8 cellular contexts compared by ENCODE assay signal in the genomic region with DNA sequence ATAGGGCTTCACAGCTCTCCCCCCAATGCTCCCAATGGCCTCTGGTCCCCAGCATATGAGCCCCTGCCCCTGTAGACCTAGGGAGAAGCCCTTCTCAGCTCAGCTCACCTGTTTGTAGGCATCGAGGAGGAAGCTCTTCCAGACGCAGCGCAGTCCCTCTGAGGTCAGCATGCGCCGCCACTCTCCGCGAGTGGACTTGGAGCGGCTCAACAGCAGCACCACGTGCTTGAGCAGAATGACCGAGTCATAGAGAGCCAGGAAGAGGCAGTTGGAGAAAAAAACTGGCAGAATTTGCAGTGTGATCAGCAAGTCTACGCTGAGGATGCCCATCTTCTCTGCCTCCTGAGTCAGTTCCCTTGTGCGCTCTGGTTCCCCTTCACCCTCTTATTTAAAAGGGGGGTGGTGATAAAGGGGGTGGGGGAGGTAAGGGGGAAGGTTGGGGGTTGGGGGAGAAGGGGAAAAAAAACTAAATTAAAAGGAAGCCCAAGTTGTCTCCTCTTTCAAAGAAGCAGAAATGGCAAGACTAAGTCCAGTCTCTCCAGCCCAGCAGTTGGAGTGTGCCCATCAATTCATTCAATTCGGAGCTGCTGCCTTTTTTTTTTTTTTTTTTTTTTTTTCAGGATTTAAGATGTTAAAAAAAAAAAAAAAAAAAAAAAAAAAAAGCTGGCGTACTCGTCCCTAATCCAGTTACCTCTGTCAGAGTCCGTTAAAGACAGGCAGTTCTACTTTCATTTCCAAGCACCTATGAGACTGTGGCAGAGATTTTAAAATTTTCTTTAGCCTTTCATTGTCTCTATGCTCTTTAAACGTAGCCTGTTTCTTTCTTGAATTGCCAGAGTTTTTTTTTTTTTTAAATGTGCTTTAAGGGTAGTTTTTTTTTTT. TPM values are rescaled to one million over a fixed set of nuclear protein-coding genes. Genes with fewer than 3 reads are reported as not detected.
DNase-seq lines count a peak whose midpoint lies in the region; ATAC-seq and TF ChIP-seq lines count a peak whose summit lies in the region.

Gene DIO2 (minus strand): TSS at position 362 of the 882 bp plus-strand sequence. CDS start 32 bp downstream, at position 330.

- peaks cover 19% of the 10 kb centered on the region for H3K4me1 Mint-ChIP-seq in chondrocyte (ENCODE audit: low read depth)
- no peaks in the 10 kb centered on the region for H3K4me1 Mint-ChIP-seq in CD8-positive, alpha-beta T cell (ENCODE audit: low read depth)
- H3K4me1 Mint-ChIP-seq in natural killer cell treated with Interleukin-12 subunit alpha and Interleukin-12 subunit beta and Interleukin-15 and Interleukin-18, amount 100 ng/mL, for 72 hours (ENCODE audit: low read depth in 2 of 2): peaks cover 3 to 5% of the 10 kb centered on the region in 2 donors

- peak within 1 kb of the TSS; percentile 80 for H3K9ac ChIP-seq in mesenchymal stem cell (ENCODE audit: low read length)

- ATAC-seq in upper lobe of right lung: peak; percentile 57
- no peak for ATAC-seq in CD8-positive, alpha-beta T cell
- ATAC-seq in natural killer cell treated with Interleukin-12 subunit alpha and Interleukin-12 subunit beta and Interleukin-15 and Interleukin-18, amount 100 ng/mL, for 72 hours: no peak

- H3K4me1 ChIP-seq in mesenchymal stem cell (ENCODE audit: control insufficient read depth, insufficient read depth, low read depth, low read length) (no peaks in the 10 kb centered on the region), upper lobe of right lung (no peaks in the 10 kb centered on the region)
- no peaks in the 10 kb centered on the region for H3K4me1 ChIP-seq in CD8-positive, alpha-beta T cell (ENCODE audit: insufficient read depth, low read length)

- WGBS in mesenchymal stem cell: 74% methylated on average over 11 of the region's 17 CpGs

- H3K9me3 Mint-ChIP-seq in chondrocyte (ENCODE audit: low read depth): no peaks in the 10 kb centered on the region
- H3K9me3 Mint-ChIP-seq in CD8-positive, alpha-beta T cell: no peaks in the 10 kb centered on the region
- peaks cover 7% of the 10 kb centered on the region for H3K9me3 Mint-ChIP-seq in natural killer cell treated with Interleukin-12 subunit alpha and Interleukin-12 subunit beta and Interleukin-15 and Interleukin-18, amount 100 ng/mL, for 72 hours

- CTCF ChIA-PET in CD8-positive, alpha-beta T cell (lab: Charles Lee): no interaction called here

- H3K23ac ChIP-seq in mesenchymal stem cell (ENCODE audit: low read length in 2 of 2): no peak within 1 kb of the TSS

- H3K27me3 ChIP-seq in mesenchymal stem cell (ENCODE audit: control insufficient read depth in 1 of 2, insufficient read depth in 1 of 2, low read length in 2 of 2): peaks cover 0 to 10% of the 10 kb centered on the region in 2 experiments
- no peaks in the 10 kb centered on the region for H3K27me3 ChIP-seq in upper lobe of right lung
- H3K27me3 ChIP-seq in CD8-positive, alpha-beta T cell (ENCODE audit: insufficient read depth, low read length): no peaks in the 10 kb centered on the region

- peak within 1 kb of the TSS; percentile 67 for H3K4me3 Mint-ChIP-seq in chondrocyte (ENCODE audit: unreplicated experiment)
- no peak within 1 kb of the TSS for H3K4me3 Mint-ChIP-seq in CD8-positive, alpha-beta T cell
- H3K4me3 Mint-ChIP-seq in natural killer cell treated with Interleukin-12 subunit alpha and Interleukin-12 subunit beta and Interleukin-15 and Interleukin-18, amount 100 ng/mL, for 72 hours: no peak within 1 kb of the TSS

- intact Hi-C loops in upper lobe of right lung (cut with DNase I): no loop called here
- intact Hi-C loops in CD8-positive, alpha-beta T cell (cut with DNase I, micrococcal nuclease): no loop called here

- no peak within 1 kb of the TSS for H3K4ac ChIP-seq in mesenchymal stem cell (ENCODE audit: low read depth in 1 of 2, low read length in 2 of 2)

- no peak within 1 kb of the TSS for H2BK15ac ChIP-seq in mesenchymal stem cell (ENCODE audit: low read depth, poor library complexity, severe bottlenecking)

- H3K27ac Mint-ChIP-seq in chondrocyte (ENCODE audit: unreplicated experiment): peak within 1 kb of the TSS; percentile 62
- no peak within 1 kb of the TSS for H3K27ac Mint-ChIP-seq in CD8-positive, alpha-beta T cell
- H3K27ac Mint-ChIP-seq in natural killer cell treated with Interleukin-12 subunit alpha and Interleukin-12 subunit beta and Interleukin-15 and Interleukin-18, amount 100 ng/mL, for 72 hours: no peak within 1 kb of the TSS

- no peak within 1 kb of the TSS for H2AFZ ChIP-seq in mesenchymal stem cell (ENCODE audit: low read depth, low read length)

- no peak within 1 kb of the TSS for H3K27ac ChIP-seq in mesenchymal stem cell (ENCODE audit: low read length, poor library complexity, severe bottlenecking)
- H3K27ac ChIP-seq in upper lobe of right lung: no peak within 1 kb of the TSS
- no peak within 1 kb of the TSS for H3K27ac ChIP-seq in CD8-positive, alpha-beta T cell (ENCODE audit: low read depth, low read length)

- H3K4me3 ChIP-seq in mesenchymal stem cell (ENCODE audit: insufficient read depth in 1 of 2, low read depth in 1 of 2, low read length in 2 of 2) (peak within 1 kb of the TSS in 1 of 2 experiments; percentile 68), upper lobe of right lung (no peak within 1 kb of the TSS)
- H3K4me3 ChIP-seq in CD8-positive, alpha-beta T cell (ENCODE audit: low read depth, low read length): no peak within 1 kb of the TSS

- H3K4me2 ChIP-seq in mesenchymal stem cell (ENCODE audit: low read length, poor library complexity, severe bottlenecking): no peak within 1 kb of the TSS

- H3K36me3 Mint-ChIP-seq in chondrocyte (ENCODE audit: low read depth): peaks cover 3% of the 10 kb centered on the region
- H3K36me3 Mint-ChIP-seq in CD8-positive, alpha-beta T cell: no peaks in the 10 kb centered on the region
- H3K36me3 Mint-ChIP-seq in natural killer cell treated with Interleukin-12 subunit alpha and Interleukin-12 subunit beta and Interleukin-15 and Interleukin-18, amount 100 ng/mL, for 72 hours: no peaks in the 10 kb centered on the region

- H2BK120ac ChIP-seq in mesenchymal stem cell (ENCODE audit: low read depth, low read length): no peak within 1 kb of the TSS

- no peak within 1 kb of the TSS for H3K14ac ChIP-seq in mesenchymal stem cell (ENCODE audit: low read length in 2 of 2)

- no peak within 1 kb of the TSS for H4K91ac ChIP-seq in mesenchymal stem cell (ENCODE audit: low read length)

- no peaks in the 10 kb centered on the region for H3K79me1 ChIP-seq in mesenchymal stem cell (replicated peaks; ENCODE audit: low read length, poor library complexity, severe bottlenecking)

- H2AK5ac ChIP-seq in mesenchymal stem cell (ENCODE audit: low read length, severe bottlenecking): no peak within 1 kb of the TSS

- DNase-seq in NCI-H345 (lab: John Stamatoyannopoulos, UW) (peak; percentile 37), NCI-H345 treated with DMSO at 0.1 percent for 48 hours (lab: John Stamatoyannopoulos, UW; ENCODE audit: unreplicated experiment) (no peak), chondrocyte (ENCODE audit: low spot score) (no peak), mesenchymal stem cell (no peak), upper lobe of right lung (peak; percentile 62), NCI-H1105 treated with DMSO at 0.1 percent for 48 hours (lab: John Stamatoyannopoulos, UW) (no peak)
- no peak for DNase-seq in CD8-positive, alpha-beta T cell
- no peak for DNase-seq in natural killer cell treated with Interleukin-12 subunit alpha and Interleukin-12 subunit beta and Interleukin-15 and Interleukin-18, amount 100 ng/mL, for 72 hours (ENCODE audit: low spot score)

- no peak within 1 kb of the TSS for H3K18ac ChIP-seq in mesenchymal stem cell (ENCODE audit: low read depth in 1 of 2, low read length in 2 of 2)

- no peak for TF ChIP-seq CTCF in chondrocyte (IDR thresholded peaks at IDR 0.05)
- no peak for TF ChIP-seq CTCF in upper lobe of right lung (IDR thresholded peaks at IDR 0.05)
- no peak for TF ChIP-seq CTCF in CD8-positive, alpha-beta T cell (IDR thresholded peaks at IDR 0.05)

- no peak within 1 kb of the TSS for H4K8ac ChIP-seq in mesenchymal stem cell (ENCODE audit: low read length)

- H3K36me3 ChIP-seq in mesenchymal stem cell (ENCODE audit: control insufficient read depth in 1 of 2, insufficient read depth in 2 of 2, low read depth in 1 of 2, low read length in 2 of 2) (no peaks in the 10 kb centered on the region), upper lobe of right lung (no peaks in the 10 kb centered on the region)
- H3K36me3 ChIP-seq in CD8-positive, alpha-beta T cell (ENCODE audit: insufficient read depth, low read length): no peaks in the 10 kb centered on the region

- no peak within 1 kb of the TSS for H2BK5ac ChIP-seq in mesenchymal stem cell (ENCODE audit: low read depth, low read length, poor library complexity, severe bottlenecking)

- POLR2A ChIA-PET in CD8-positive, alpha-beta T cell (lab: Charles Lee): no interaction called here

- H2BK12ac ChIP-seq in mesenchymal stem cell (ENCODE audit: low read length in 2 of 2): no peak within 1 kb of the TSS

- peaks cover 3% of the 10 kb centered on the region for H3K27me3 Mint-ChIP-seq in chondrocyte (ENCODE audit: low read depth)
- peaks cover 3% of the 10 kb centered on the region for H3K27me3 Mint-ChIP-seq in CD8-positive, alpha-beta T cell (ENCODE audit: low read depth)
- peaks cover 0 to 6% of the 10 kb centered on the region in 2 donors for H3K27me3 Mint-ChIP-seq in natural killer cell treated with Interleukin-12 subunit alpha and Interleukin-12 subunit beta and Interleukin-15 and Interleukin-18, amount 100 ng/mL, for 72 hours

- no peaks in the 10 kb centered on the region for H3K9me3 ChIP-seq in mesenchymal stem cell (ENCODE audit: control insufficient read depth, low read length)
- H3K9me3 ChIP-seq in upper lobe of right lung: no peaks in the 10 kb centered on the region
- H3K9me3 ChIP-seq in CD8-positive, alpha-beta T cell (ENCODE audit: low read length): no peaks in the 10 kb centered on the region

RNA-seq across cellular contexts. Expression of gene DIO2, which starts in this region (rescaled TPM):
- total RNA-seq in chondrocyte: 0.79 to 87.0 TPM (median 1.4 TPM) in 3 replicates
- polyA plus RNA-seq in mesenchymal stem cell (2013, experiment 1 of 2): 2.1 TPM
- polyA plus RNA-seq in mesenchymal stem cell (2013, experiment 2 of 2): 2.8 TPM
- total RNA-seq in upper lobe of right lung: 1.0 TPM
- total RNA-seq in CD8-positive, alpha-beta T cell: not detected
- total RNA-seq in natural killer cell treated with Interleukin-12 subunit alpha and Interleukin-12 subunit beta and Interleukin-15 and Interleukin-18, amount 100 ng/mL, for 72 hours: not detected

Comparison
In these comparisons a context has a peak if more than half of its experiments do, and no peak if none do; other contexts are left out.
1. DNase-seq: peak in NCI-H345 (single experiment) and upper lobe of right lung (single experiment); none in NCI-H345 treated with DMSO at 0.1 percent for 48 hours (single experiment), chondrocyte (single experiment), mesenchymal stem cell (single experiment), NCI-H1105 treated with DMSO at 0.1 percent for 48 hours (single experiment), CD8-positive, alpha-beta T cell (0 of 7) and natural killer cell treated with Interleukin-12 subunit alpha and Interleukin-12 subunit beta and Interleukin-15 and Interleukin-18, amount 100 ng/mL, for 72 hours (single experiment).